Comparison of ENCODE assay signal across 21 cellular contexts in the genomic region with DNA sequence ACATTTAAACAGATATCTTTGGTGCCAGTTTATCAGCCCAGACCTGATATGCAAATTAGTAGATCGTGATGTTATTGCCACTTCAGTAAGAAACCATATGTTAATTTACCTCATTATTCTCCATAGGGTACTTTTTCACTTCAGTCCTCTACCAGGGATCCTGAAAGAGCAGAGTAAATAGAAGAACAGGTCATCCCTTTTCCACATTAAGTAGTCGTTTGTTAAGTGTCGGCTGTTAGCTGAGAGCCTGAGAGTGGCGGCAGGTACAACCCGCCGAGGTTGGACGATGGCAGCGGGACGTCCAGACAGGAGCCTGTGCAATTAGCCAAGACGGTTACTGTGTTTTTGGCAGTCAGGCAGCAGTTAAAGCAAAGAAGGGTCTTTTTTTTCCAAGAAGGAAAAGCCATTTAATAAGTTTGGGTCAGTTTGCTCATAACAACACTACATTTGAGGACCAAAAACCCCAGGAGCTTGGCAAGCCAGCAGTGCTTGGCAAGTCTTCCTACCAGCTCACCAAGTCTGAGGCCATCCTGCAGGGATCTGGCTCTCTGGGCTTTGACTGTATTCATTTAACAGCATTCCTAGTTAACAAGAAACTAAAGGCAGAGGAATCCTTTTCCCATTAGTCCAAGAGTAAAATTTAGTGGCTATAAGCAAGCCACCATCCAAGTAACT.
DNase-seq lines count a peak whose midpoint lies in the region; ATAC-seq and TF ChIP-seq lines count a peak whose summit lies in the region.
"Had no signal": no experiment of that assay in that cellular context is flagged by ENCODE, and none has a peak within 500 bp of the region (broad histone marks: within the 10 kb centered on the region; RNA-seq: fewer than 3 reads in every experiment).

No MANE protein-coding gene starts in this region.

- WGBS in neuronal stem cell (ENCODE audit: extremely low coverage in 2 of 2, insufficient read length in 2 of 2, insufficient replicate concordance in 1 of 2), 2 donors: no CpG with 5 or more reads among the region's 10 CpGs

- no peak overlapping the region for H3K4ac ChIP-seq in neuronal stem cell (ENCODE audit: low read length)

- H3K36me3 ChIP-seq in neuronal stem cell (replicated peaks in 1 of 2; ENCODE audit: control insufficient read depth in 2 of 2, insufficient read depth in 2 of 2, low read length in 2 of 2): no peaks in the 10 kb centered on the region
- H3K36me3 ChIP-seq: left ventricle myocardium inferior had no signal

- H3K4me1 Mint-ChIP-seq in WTC11: peaks cover 6% of the 10 kb centered on the region

- H3K9me3 Mint-ChIP-seq in WTC11: peaks cover 13% of the 10 kb centered on the region

- peak overlapping the region; percentile 27 for H3K18ac ChIP-seq in neuronal stem cell (ENCODE audit: low read length)

- DNase-seq in NCI-H1105 treated with DMSO at 0.1 percent for 48 hours (lab: John Stamatoyannopoulos, UW) (peak; percentile 15), NCI-H1105 (lab: John Stamatoyannopoulos, UW) (no peak), NCI-H2029 (lab: John Stamatoyannopoulos, UW) (peak; percentile 46), WTC11 (ENCODE audit: low spot score) (no peak), neuronal stem cell (ENCODE audit: low spot score) (no peak), CD1c-positive myeloid dendritic cell (ENCODE audit: extremely low spot score) (no peak)
- no peak for DNase-seq in stimulated activated naive CD4-positive, alpha-beta T cell treated with Interleukin-2 at 50 U/mL for 16 hours (lab: John Stamatoyannopoulos, UW)
- DNase-seq: activated CD4-positive, alpha-beta T cell treated with anti-CD3 and anti-CD28 coated beads for 48 hours; activated naive CD4-positive, alpha-beta T cell treated with Interleukin-2 at 50 U/mL for 16 hours; H7; left ventricle myocardium inferior; NCI-H1436; NK-92 treated with Interleukin-12 subunit alpha and Interleukin-12 subunit beta, amount 100 ng/mL, for 24 hours; stimulated activated CD4-positive, alpha-beta T cell treated with anti-CD3 and anti-CD28 coated beads, Interleukin-4, amount 100 ng/mL, for 24 hours; stimulated activated CD8-positive, alpha-beta memory T cell treated with anti-CD3 and anti-CD28 coated beads, Interleukin-4, amount 100 ng/mL, for 48 hours; testis had no signal

- peaks cover 8% of the 10 kb centered on the region; the same call in 1 of the 2 replicates for H3K36me3 Mint-ChIP-seq in WTC11

- H3K79me1 ChIP-seq in neuronal stem cell (ENCODE audit: low read depth, low read length): no peaks in the 10 kb centered on the region

- H2AK5ac ChIP-seq in neuronal stem cell (ENCODE audit: low read depth, low read length): no peak overlapping the region

- no peak overlapping the region for H2AFZ ChIP-seq in neuronal stem cell (ENCODE audit: low read length)

- no peaks in the 10 kb centered on the region for H3K27me3 Mint-ChIP-seq in WTC11 (ENCODE audit: low read depth)

- H2BK15ac ChIP-seq in neuronal stem cell (ENCODE audit: low read length): no peak overlapping the region

- H3K4me3 Mint-ChIP-seq in WTC11: no peak overlapping the region

- no peak overlapping the region for H3K4me2 ChIP-seq in neuronal stem cell (ENCODE audit: insufficient read depth, low read length, poor library complexity, severe bottlenecking)
- H3K4me2 ChIP-seq: KMS-11 had no signal

- H3K14ac ChIP-seq in neuronal stem cell (ENCODE audit: low read length): no peak overlapping the region

- H3K27ac Mint-ChIP-seq in WTC11: no peak overlapping the region

- no peak overlapping the region for H4K91ac ChIP-seq in neuronal stem cell (ENCODE audit: low read depth, low read length, poor library complexity)

- TF ChIP-seq CTCF in WTC11 (IDR thresholded peaks at IDR 0.05): no peak

- H4K8ac ChIP-seq in neuronal stem cell (ENCODE audit: low read depth, low read length): no peak overlapping the region

- H3K27me3 ChIP-seq in neuronal stem cell (ENCODE audit: control insufficient read depth in 3 of 3, insufficient read depth in 3 of 3, low read depth in 1 of 3, low read length in 3 of 3): no peaks in the 10 kb centered on the region
- H3K27me3 ChIP-seq: body of pancreas, testis had no signal

- no peak overlapping the region for H3K27ac ChIP-seq in neuronal stem cell (replicated peaks; ENCODE audit: low read length)
- H3K27ac ChIP-seq: 22Rv1, body of pancreas, coronary artery, KMS-11, left ventricle myocardium inferior, testis had no signal

- peaks cover 0 to 3% of the 10 kb centered on the region in 2 donors for H3K4me1 ChIP-seq in neuronal stem cell (ENCODE audit: control insufficient read depth in 2 of 2, insufficient read depth in 1 of 2, low read depth in 1 of 2, low read length in 2 of 2)
- H3K4me1 ChIP-seq: body of pancreas, left ventricle myocardium inferior, testis had no signal

- CTCF ChIA-PET in WTC11 (lab: Charles Lee): interaction anchor here (0.6 kb wide), 1 partner anchor 245 kb away, joined by 3 read pairs; no protein-coding TSS in a partner anchor

- no peak overlapping the region for H3K4me3 ChIP-seq in neuronal stem cell (ENCODE audit: low read length in 2 of 2)
- H3K4me3 ChIP-seq: body of pancreas, coronary artery, left ventricle myocardium inferior, testis had no signal

- H3K23ac ChIP-seq in neuronal stem cell (ENCODE audit: low read depth, low read length, poor library complexity): no peak overlapping the region

- no peak overlapping the region for H2BK5ac ChIP-seq in neuronal stem cell (ENCODE audit: low read length)

- H2BK12ac ChIP-seq in neuronal stem cell (ENCODE audit: low read length): no peak overlapping the region

- no peak overlapping the region for H3K9ac ChIP-seq in neuronal stem cell (ENCODE audit: low read depth, low read length, poor library complexity)
- H3K9ac ChIP-seq: KMS-11 had no signal

- H3K9me3 ChIP-seq in neuronal stem cell (replicated peaks in 1 of 2; ENCODE audit: control insufficient read depth in 2 of 2, insufficient read depth in 1 of 2, low read depth in 1 of 2, low read length in 2 of 2): no peaks in the 10 kb centered on the region
- H3K9me3 ChIP-seq: body of pancreas, testis had no signal

- ATAC-seq in WTC11 (no peak), GM21825 (IDR thresholded peaks at IDR 0.05; ENCODE audit: unreplicated experiment) (no peak)
- ATAC-seq: body of pancreas had no signal

- POLR2A ChIA-PET in WTC11 (lab: Charles Lee): no interaction called here

- H2BK120ac ChIP-seq in neuronal stem cell (ENCODE audit: low read depth, low read length): no peak overlapping the region

TF ChIP-seq in WTC11, 78 proteins besides CTCF, POLR2A, EP300 and RAD21:
- TF ChIP-seq ZNF317 (CRISPR knock-in tag; IDR thresholded peaks at IDR 0.05; ENCODE audit: borderline replicate concordance, low read depth): peak; percentile 64; the same call in 1 of the 2 replicates
- TF ChIP-seq, protein P1, sequence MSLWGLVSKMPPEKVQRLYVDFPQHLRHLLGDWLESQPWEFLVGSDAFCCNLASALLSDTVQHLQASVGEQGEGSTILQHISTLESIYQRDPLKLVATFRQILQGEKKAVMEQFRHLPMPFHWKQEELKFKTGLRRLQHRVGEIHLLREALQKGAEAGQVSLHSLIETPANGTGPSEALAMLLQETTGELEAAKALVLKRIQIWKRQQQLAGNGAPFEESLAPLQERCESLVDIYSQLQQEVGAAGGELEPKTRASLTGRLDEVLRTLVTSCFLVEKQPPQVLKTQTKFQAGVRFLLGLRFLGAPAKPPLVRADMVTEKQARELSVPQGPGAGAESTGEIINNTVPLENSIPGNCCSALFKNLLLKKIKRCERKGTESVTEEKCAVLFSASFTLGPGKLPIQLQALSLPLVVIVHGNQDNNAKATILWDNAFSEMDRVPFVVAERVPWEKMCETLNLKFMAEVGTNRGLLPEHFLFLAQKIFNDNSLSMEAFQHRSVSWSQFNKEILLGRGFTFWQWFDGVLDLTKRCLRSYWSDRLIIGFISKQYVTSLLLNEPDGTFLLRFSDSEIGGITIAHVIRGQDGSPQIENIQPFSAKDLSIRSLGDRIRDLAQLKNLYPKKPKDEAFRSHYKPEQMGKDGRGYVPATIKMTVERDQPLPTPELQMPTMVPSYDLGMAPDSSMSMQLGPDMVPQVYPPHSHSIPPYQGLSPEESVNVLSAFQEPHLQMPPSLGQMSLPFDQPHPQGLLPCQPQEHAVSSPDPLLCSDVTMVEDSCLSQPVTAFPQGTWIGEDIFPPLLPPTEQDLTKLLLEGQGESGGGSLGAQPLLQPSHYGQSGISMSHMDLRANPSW (CRISPR knock-in tag; conservative IDR thresholded peaks at IDR 0.05; ENCODE audit: low read depth): no peak

Comparison
In these comparisons a context has a peak if more than half of its experiments do, and no peak if none do; other contexts are left out.
1. DNase-seq: peak in NCI-H1105 treated with DMSO at 0.1 percent for 48 hours (single experiment) and NCI-H2029 (single experiment); none in NCI-H1105 (single experiment), WTC11 (single experiment), neuronal stem cell (single experiment), CD1c-positive myeloid dendritic cell (single experiment) and stimulated activated naive CD4-positive, alpha-beta T cell treated with Interleukin-2 at 50 U/mL for 16 hours (single experiment).